ENCODE assay signal across 3 cellular contexts in the genomic region with DNA sequence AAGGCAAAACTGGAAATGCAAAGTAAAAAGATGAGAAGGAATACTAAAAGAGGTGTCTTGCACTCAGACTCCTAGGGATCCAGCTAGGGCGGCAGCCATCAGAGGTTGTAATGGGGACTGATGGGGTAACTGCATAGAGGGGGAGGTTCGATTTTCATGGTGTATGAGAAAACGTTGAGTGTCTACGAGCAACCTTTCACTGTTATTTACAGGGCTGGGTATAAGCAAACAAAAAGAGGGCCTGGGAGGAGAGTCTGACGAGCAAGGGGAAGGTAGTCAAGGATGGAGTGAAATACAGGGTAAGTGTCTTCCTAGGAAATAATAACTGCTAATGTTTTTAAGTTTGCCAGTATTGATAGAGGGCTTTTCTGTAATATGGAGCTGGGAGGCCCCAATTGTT. TPM values are rescaled to one million over a fixed set of nuclear protein-coding genes. Genes with fewer than 3 reads are reported as not detected.
"Had no signal": no experiment of that assay in that cellular context is flagged by ENCODE, and none has a peak within 500 bp of the region (broad histone marks: within the 10 kb centered on the region; RNA-seq: fewer than 3 reads in every experiment).

No MANE protein-coding gene starts in this region.

RNA-seq across cellular contexts. Expression of gene CXCL17, which starts 5.6 kb away (rescaled TPM):
- total RNA-seq: HT1080, IMR-90, K562 had no signal
- polyA plus RNA-seq: IMR-90 had no signal

RNA-seq across cellular contexts. Expression of gene LIPE, which starts 21.1 kb away (rescaled TPM):
- total RNA-seq: HT1080 had no signal
- polyA plus RNA-seq: K562 had no signal

RNA-seq across cellular contexts. Expression of gene CNFN, which starts 58.2 kb away (rescaled TPM):
- total RNA-seq: HT1080, IMR-90 had no signal
